9 cellular contexts compared by ENCODE assay signal in genomic region chr19:51473009-51473707, GRCh38. TPM values are rescaled to one million over a fixed set of nuclear protein-coding genes. Genes with fewer than 3 reads are reported as not detected.
DNase-seq lines count a peak whose midpoint lies in the region; ATAC-seq and TF ChIP-seq lines count a peak whose summit lies in the region.
"Had no signal": no experiment of that assay in that cellular context is flagged by ENCODE, and none has a peak within 500 bp of the region (broad histone marks: within the 10 kb centered on the region; RNA-seq: fewer than 3 reads in every experiment).

No MANE protein-coding gene starts in this region.

- H3K79me2 ChIP-seq in KMS-11 (ENCODE audit: insufficient read depth, low read depth) (no peaks in the 10 kb centered on the region), parathyroid adenoma (no peaks in the 10 kb centered on the region)

- H3K27ac ChIP-seq in KMS-11 (no peak overlapping the region), SJCRH30 (no peak overlapping the region), gastroesophageal sphincter (no peak overlapping the region), parathyroid adenoma (no peak overlapping the region), transverse colon (no peak overlapping the region)

- H4K20me1 ChIP-seq in KMS-11 (ENCODE audit: insufficient read depth) = no peaks in the 10 kb centered on the region

- ATAC-seq in gastroesophageal sphincter (no peak), GM18873 (IDR thresholded peaks at IDR 0.05; ENCODE audit: low FRiP score, unreplicated experiment) (no peak)

- TF ChIP-seq EP300 in gastroesophageal sphincter (IDR thresholded peaks at IDR 0.05) (no peak), transverse colon (IDR thresholded peaks at IDR 0.05; ENCODE audit: low read depth) (no peak)

- TF ChIP-seq CTCF in KMS-11 (conservative IDR thresholded peaks at IDR 0.05; ENCODE audit: low read depth, low read length) = peak; percentile 66
- peak; percentile 70 to 90 (median 82) for TF ChIP-seq CTCF in gastroesophageal sphincter (IDR thresholded peaks at IDR 0.05)
- peak; percentile 89 for TF ChIP-seq CTCF in parathyroid adenoma (IDR thresholded peaks at IDR 0.05)
- peak; percentile 67 to 87 (median 84) for TF ChIP-seq CTCF in transverse colon (IDR thresholded peaks at IDR 0.05)

- H3K4me1 ChIP-seq in KMS-11 (ENCODE audit: low read depth, poor library complexity, severe bottlenecking) = no peaks in the 10 kb centered on the region
- H3K4me1 ChIP-seq in SJCRH30 = no peaks in the 10 kb centered on the region
- H3K4me1 ChIP-seq in gastroesophageal sphincter = no peaks in the 10 kb centered on the region
- H3K4me1 ChIP-seq in parathyroid adenoma = no peaks in the 10 kb centered on the region
- peaks cover 0 to under 1% (median 0%) of the 10 kb centered on the region in 4 donors for H3K4me1 ChIP-seq in transverse colon

- TF ChIP-seq POLR2A in gastroesophageal sphincter (IDR thresholded peaks at IDR 0.05) (no peak), transverse colon (IDR thresholded peaks at IDR 0.05) (no peak)

- H3K9me3 ChIP-seq in SJCRH30 (replicated peaks) = no peaks in the 10 kb centered on the region
- H3K9me3 ChIP-seq in gastroesophageal sphincter = no peaks in the 10 kb centered on the region
- no peaks in the 10 kb centered on the region for H3K9me3 ChIP-seq in parathyroid adenoma (ENCODE audit: control insufficient read depth, low read length)
- H3K9me3 ChIP-seq in transverse colon = no peaks in the 10 kb centered on the region

- no peak overlapping the region for H3K4me2 ChIP-seq in KMS-11
- H3K4me2 ChIP-seq in parathyroid adenoma (ENCODE audit: low read length) = no peak overlapping the region

- DNase-seq in DMS 273 (lab: John Stamatoyannopoulos, UW; ENCODE audit: unreplicated experiment) = peak; percentile 88
- peak; percentile 61 to 81 for DNase-seq in SJCRH30
- DNase-seq in activated effector memory CD4-positive, alpha-beta T cell treated with Interleukin-2 at 50 U/mL for 16 hours = peak; percentile 54
- DNase-seq in transverse colon = peak; percentile 78

- H2AFZ ChIP-seq in KMS-11 (ENCODE audit: low read depth) (no peak overlapping the region), parathyroid adenoma (no peak overlapping the region)

- intact Hi-C loops in transverse colon (cut with DNase I; ENCODE audit: low total_unique reads) = loop anchor here (10.0 kb wide), 2 partner anchors 182 to 302 kb away; no protein-coding TSS in a partner anchor

- H3K36me3 ChIP-seq in KMS-11 (ENCODE audit: insufficient read depth) (no peaks in the 10 kb centered on the region), SJCRH30 (no peaks in the 10 kb centered on the region), gastroesophageal sphincter (no peaks in the 10 kb centered on the region), parathyroid adenoma (ENCODE audit: control insufficient read depth, insufficient read depth, low read length) (no peaks in the 10 kb centered on the region), transverse colon (no peaks in the 10 kb centered on the region)

- no peak overlapping the region for H3K4me3 ChIP-seq in KMS-11 (IDR thresholded peaks at IDR 0.05; ENCODE audit: insufficient read depth, low read depth, low read length)
- no peak overlapping the region for H3K4me3 ChIP-seq in SJCRH30
- no peak overlapping the region for H3K4me3 ChIP-seq in gastroesophageal sphincter
- H3K4me3 ChIP-seq in parathyroid adenoma (ENCODE audit: low read depth, low read length) = no peak overlapping the region
- H3K4me3 ChIP-seq in transverse colon = no peak overlapping the region

- H3K27me3 ChIP-seq in KMS-11 (ENCODE audit: insufficient read depth, low read depth) = no peaks in the 10 kb centered on the region; the same call in 1 of the 2 replicates
- no peaks in the 10 kb centered on the region for H3K27me3 ChIP-seq in SJCRH30
- peaks cover 56% of the 10 kb centered on the region for H3K27me3 ChIP-seq in gastroesophageal sphincter
- H3K27me3 ChIP-seq in parathyroid adenoma (ENCODE audit: control insufficient read depth, insufficient read depth, low read length) = no peaks in the 10 kb centered on the region
- H3K27me3 ChIP-seq in transverse colon = peaks cover 6% of the 10 kb centered on the region

- 31 to 33% methylated on average over 2 to 7 of the region's 7 CpGs for WGBS in gastroesophageal sphincter (ENCODE audit: low coverage in 1 of 2), 2 donors
- WGBS in transverse colon (ENCODE audit: low coverage in 1 of 2), 2 donors = 28 to 70% methylated on average over 1 to 7 of the region's 7 CpGs

- in situ Hi-C loops in transverse colon (cut with MboI; ENCODE audit: low pct_ligation_motif_present in 1 of 4, low pct_unique_long_range_greater_than_20kb in 1 of 4, low sequenced_read_pairs in 3 of 4) = loop anchor here (5.0 to 25.0 kb wide), 4 partner anchors 182 to 314 kb away; partner anchors contain the start of gene FPR3 (in 1 of the 4)

- H3K9ac ChIP-seq in KMS-11 = no peak overlapping the region
- no peak overlapping the region for H3K9ac ChIP-seq in parathyroid adenoma

RNA-seq across cellular contexts. Expression of gene CEACAM18, which starts 5.2 kb away (rescaled TPM):
- total RNA-seq in SJCRH30 (2014; rRNA removed; shearing (Covaris generic)) = not detected in 2 replicates
- total RNA-seq in gastroesophageal sphincter (not detected), transverse colon (not detected)
- total RNA-seq: activated CD8-positive, alpha-beta memory T cell treated with anti-CD3 and anti-CD28 coated beads for 36 hours had no signal

RNA-seq across cellular contexts. Expression of gene SIGLEC8, which starts 14.9 kb away (rescaled TPM):
- not detected in 2 replicates for total RNA-seq in SJCRH30 (2014; rRNA removed; shearing (Covaris generic))
- total RNA-seq in gastroesophageal sphincter (1 to 10 TPM in 1 of 4 donors, under 1 TPM in 2, not detected in 1; 0.25 to 1.4 (median 0.54) TPM), transverse colon (1 to 10 TPM in 1 of 4 donors, under 1 TPM in 1, not detected in 2; 0.27 to 1.3 TPM)
- total RNA-seq: activated CD8-positive, alpha-beta memory T cell treated with anti-CD3 and anti-CD28 coated beads for 36 hours had no signal

RNA-seq across cellular contexts. Expression of gene SIGLEC12, which starts 28.4 kb away (rescaled TPM):
- total RNA-seq in SJCRH30 (2014; rRNA removed; shearing (Covaris generic)) = not detected in 2 replicates
- total RNA-seq in gastroesophageal sphincter (under 1 TPM in 2 of 4 donors, not detected in 2; 0.31 to 0.85 TPM), transverse colon (under 1 TPM in 2 of 4 donors, not detected in 2; 0.41 to 0.48 TPM)

RNA-seq across cellular contexts. Expression of gene SIGLEC10, which starts 55.7 kb away (rescaled TPM):
- not detected in 2 replicates for total RNA-seq in SJCRH30 (2014; rRNA removed; shearing (Covaris generic))
- total RNA-seq in gastroesophageal sphincter (1 to 10 TPM; 1.1 to 6.9 (median 3.2) TPM), transverse colon (10 to 100 TPM in 1 of 4 donors, 1 to 10 TPM in 2, not detected in 1; 3.7 to 15.7 (median 4.9) TPM)

RNA-seq across cellular contexts. Expression of gene SIGLEC6, which starts 58.3 kb away (rescaled TPM):
- total RNA-seq in SJCRH30 (2014; rRNA removed; shearing (Covaris generic)) = not detected in 2 replicates
- total RNA-seq in gastroesophageal sphincter = 1 to 10 TPM in 3 of 4 donors, under 1 TPM in 1; 0.59 to 3.9 (median 3.1) TPM
- 1 to 10 TPM in 2 of 4 donors, under 1 TPM in 1, not detected in 1; 0.55 to 4.4 (median 1.7) TPM for total RNA-seq in transverse colon
- total RNA-seq: activated CD8-positive, alpha-beta memory T cell treated with anti-CD3 and anti-CD28 coated beads for 36 hours had no signal
